In the genomic region with DNA sequence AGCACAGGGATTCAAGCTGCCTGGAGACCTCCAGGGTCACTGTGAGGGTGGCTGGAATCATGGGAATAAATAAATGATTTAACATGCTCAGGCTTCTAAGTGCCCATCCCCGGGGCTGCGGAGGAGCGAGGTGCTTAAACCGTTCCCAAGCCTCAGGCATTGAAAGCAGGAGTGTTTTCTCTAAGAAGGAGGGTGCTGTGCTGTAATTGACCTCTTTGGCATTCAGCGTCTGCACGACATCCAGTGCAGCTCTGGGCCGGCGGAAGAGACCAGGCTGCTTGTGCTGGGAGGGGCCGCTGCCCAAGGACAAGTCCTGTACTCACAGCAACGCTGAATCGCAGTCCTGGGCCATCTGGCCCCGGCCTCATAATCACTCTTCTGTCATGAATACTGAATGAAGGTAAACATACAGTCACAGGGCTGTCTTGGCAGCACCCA, we compare ENCODE assay signal across 20 cellular contexts. TPM values are rescaled to one million over a fixed set of nuclear protein-coding genes. Genes with fewer than 3 reads are reported as not detected.
DNase-seq lines count a peak whose midpoint lies in the region; ATAC-seq and TF ChIP-seq lines count a peak whose summit lies in the region.
"Had no signal": no experiment of that assay in that cellular context is flagged by ENCODE, and none has a peak within 500 bp of the region (broad histone marks: within the 10 kb centered on the region; RNA-seq: fewer than 3 reads in every experiment).

No MANE protein-coding gene starts in this region.

- H3K4me1 Mint-ChIP-seq in endodermal cell = no peaks in the 10 kb centered on the region

- H3K27ac ChIP-seq in right atrium auricular region = no peak overlapping the region
- H3K27ac ChIP-seq in endodermal cell (ENCODE audit: low read depth, low read length) = no peak overlapping the region
- no peak overlapping the region for H3K27ac ChIP-seq in lower lobe of right lung
- H3K27ac ChIP-seq in ascending aorta = no peak overlapping the region
- H3K27ac ChIP-seq: brain microvascular endothelial cell, KMS-11, neutrophil had no signal

- no peaks in the 10 kb centered on the region for H3K27me3 ChIP-seq in right atrium auricular region
- H3K27me3 ChIP-seq in endodermal cell (ENCODE audit: control insufficient read depth, insufficient read depth, low read length, poor library complexity, severe bottlenecking) = no peaks in the 10 kb centered on the region
- no peaks in the 10 kb centered on the region for H3K27me3 ChIP-seq in lower lobe of right lung (ENCODE audit: low read depth)
- H3K27me3 ChIP-seq in ascending aorta = no peaks in the 10 kb centered on the region
- H3K27me3 ChIP-seq: brain microvascular endothelial cell, neutrophil had no signal

- no peak overlapping the region for H3K9ac ChIP-seq in endodermal cell (ENCODE audit: extremely low read depth, low read length, poor library complexity, severe bottlenecking)
- H3K9ac ChIP-seq: KMS-11 had no signal

- intact Hi-C loops in Right ventricle myocardium inferior (cut with DNase I) = no loop called here
- intact Hi-C loops in lower lobe of right lung (cut with DNase I) = no loop called here
- intact Hi-C loops in ascending aorta (cut with DNase I) = no loop called here

- H3K4me1 ChIP-seq in right atrium auricular region (no peaks in the 10 kb centered on the region), endodermal cell (ENCODE audit: control insufficient read depth, insufficient read depth, low read length) (peaks cover 2% of the 10 kb centered on the region), lower lobe of right lung (no peaks in the 10 kb centered on the region), ascending aorta (no peaks in the 10 kb centered on the region)

- no peaks in the 10 kb centered on the region for H3K36me3 Mint-ChIP-seq in endodermal cell (ENCODE audit: low read depth)

- H3K36me3 ChIP-seq in right atrium auricular region (no peaks in the 10 kb centered on the region), endodermal cell (ENCODE audit: control insufficient read depth, insufficient read depth, low read length) (no peaks in the 10 kb centered on the region), lower lobe of right lung (no peaks in the 10 kb centered on the region), ascending aorta (no peaks in the 10 kb centered on the region)
- H3K36me3 ChIP-seq: brain microvascular endothelial cell, neutrophil had no signal

- H3K9me3 ChIP-seq in right atrium auricular region (no peaks in the 10 kb centered on the region), endodermal cell (ENCODE audit: control insufficient read depth, low read length) (no peaks in the 10 kb centered on the region), lower lobe of right lung (no peaks in the 10 kb centered on the region), ascending aorta (no peaks in the 10 kb centered on the region)
- H3K9me3 ChIP-seq: neutrophil had no signal

- H3K9me3 Mint-ChIP-seq in endodermal cell = peaks cover 7% of the 10 kb centered on the region
- H3K9me3 Mint-ChIP-seq: T-helper 2 cell treated with Interferon-gamma antibody and Interleukin-4, amounts not matched to agents 5 μg/mL and 100 μg/mL, for 36 hours had no signal

- H3K27ac Mint-ChIP-seq in endodermal cell = no peak overlapping the region
- H3K27ac Mint-ChIP-seq: T-helper 2 cell treated with Interferon-gamma antibody and Interleukin-4, amounts not matched to agents 5 μg/mL and 100 μg/mL, for 36 hours had no signal

- WGBS in endodermal cell (ENCODE audit: insufficient coverage in 1 of 2, insufficient read length in 1 of 2), 2 experiments = 72 to 80% methylated on average over 11 to 12 of the region's 12 CpGs

- ATAC-seq in Right ventricle myocardium inferior (peak; percentile 50), lower lobe of right lung (peak; percentile 32 to 54), GM21717 (IDR thresholded peaks at IDR 0.05; ENCODE audit: unreplicated experiment) (no peak)

- no peak overlapping the region for H3K4me3 Mint-ChIP-seq in endodermal cell
- H3K4me3 Mint-ChIP-seq: T-helper 2 cell treated with Interferon-gamma antibody and Interleukin-4, amounts not matched to agents 5 μg/mL and 100 μg/mL, for 36 hours had no signal

- TF ChIP-seq CTCF in right atrium auricular region (IDR thresholded peaks at IDR 0.05) = no peak
- TF ChIP-seq CTCF in endodermal cell (conservative IDR thresholded peaks at IDR 0.05) = no peak
- TF ChIP-seq CTCF in lower lobe of right lung (IDR thresholded peaks at IDR 0.05) = no peak
- no peak for TF ChIP-seq CTCF in ascending aorta (IDR thresholded peaks at IDR 0.05)
- TF ChIP-seq CTCF in GM10266 (IDR thresholded peaks at IDR 0.05; ENCODE audit: control insufficient read depth, insufficient read depth, low read depth, missing control alignments) = no peak

- H3K4me3 ChIP-seq in right atrium auricular region (no peak overlapping the region), endodermal cell (ENCODE audit: low read length) (no peak overlapping the region), lower lobe of right lung (no peak overlapping the region), ascending aorta (no peak overlapping the region)

- DNase-seq in Right ventricle myocardium inferior (ENCODE audit: missing footprints) (no peak), right atrium auricular region (ENCODE audit: low spot score) (no peak), endodermal cell (peak; percentile 56), lower lobe of right lung (no peak), ascending aorta (ENCODE audit: low spot score in 2 of 2) (no peak), GM10266 (ENCODE audit: extremely low spot score) (no peak), SKM-1 (lab: John Stamatoyannopoulos, UW; ENCODE audit: unreplicated experiment) (no peak)
- DNase-seq: activated CD4-positive, alpha-beta T cell treated with anti-CD3 and anti-CD28 coated beads, Interleukin-2, amount 50 U/mL, for 4 hours; activated effector memory CD4-positive, alpha-beta T cell treated with anti-CD3 and anti-CD28 coated beads, Interleukin-2, amount 50 U/mL, for 16 hours; brain microvascular endothelial cell; DMS153; NCI-H2081; stimulated activated CD8-positive, alpha-beta memory T cell treated with anti-CD3 and anti-CD28 coated beads, Interleukin-4, amount 100 ng/mL, for 48 hours had no signal

- H3K27me3 Mint-ChIP-seq in endodermal cell (ENCODE audit: insufficient read depth) = no peaks in the 10 kb centered on the region

RNA-seq across cellular contexts. Expression of gene GPR42, which starts 24.9 kb away (rescaled TPM):
- total RNA-seq in Right ventricle myocardium inferior = not detected
- total RNA-seq in right atrium auricular region = not detected
- total RNA-seq in endodermal cell = not detected
- polyA plus RNA-seq in endodermal cell (2013, experiment 1 of 2) = not detected
- polyA plus RNA-seq in endodermal cell (2013, experiment 2 of 2) = not detected
- total RNA-seq in lower lobe of right lung = not detected
- total RNA-seq in ascending aorta = not detected
- total RNA-seq: lower leg skin, ureter had no signal
- polyA plus RNA-seq: AG04450 had no signal

RNA-seq across cellular contexts. Expression of gene FFAR3, which starts 37.5 kb away (rescaled TPM):
- total RNA-seq in Right ventricle myocardium inferior = 0.14 TPM
- not detected for total RNA-seq in right atrium auricular region
- not detected for total RNA-seq in endodermal cell
- polyA plus RNA-seq in endodermal cell (2013, experiment 1 of 2) = not detected
- polyA plus RNA-seq in endodermal cell (2013, experiment 2 of 2) = not detected
- not detected for total RNA-seq in lower lobe of right lung
- total RNA-seq in ascending aorta = not detected
- total RNA-seq: lower leg skin, ureter had no signal
- polyA plus RNA-seq: AG04450 had no signal

RNA-seq across cellular contexts. Expression of gene FFAR1, which starts 48.1 kb away (rescaled TPM):
- total RNA-seq in Right ventricle myocardium inferior (not detected), right atrium auricular region (not detected), endodermal cell (not detected), lower lobe of right lung (not detected), ascending aorta (not detected)
- polyA plus RNA-seq in endodermal cell (2013, experiment 1 of 2) = not detected
- not detected for polyA plus RNA-seq in endodermal cell (2013, experiment 2 of 2)
- total RNA-seq: lower leg skin, ureter had no signal
- polyA plus RNA-seq: AG04450 had no signal

RNA-seq across cellular contexts. Expression of gene FFAR2, which starts 52.3 kb away (rescaled TPM):
- total RNA-seq in Right ventricle myocardium inferior (0.32 TPM), right atrium auricular region (under 1 TPM in 1 of 2 donors, not detected in 1; 0.20 TPM), endodermal cell (not detected), lower lobe of right lung (4.7 TPM), ascending aorta (not detected)
- not detected for polyA plus RNA-seq in endodermal cell (2013, experiment 1 of 2)
- polyA plus RNA-seq in endodermal cell (2013, experiment 2 of 2) = not detected
- polyA plus RNA-seq: AG04450 had no signal
